Comparison of ENCODE assay signal across 8 cellular contexts in genomic region chr1:3910769-3911520, GRCh38. TPM values are rescaled to one million over a fixed set of nuclear protein-coding genes. Genes with fewer than 3 reads are reported as not detected.
DNase-seq lines count a peak whose midpoint lies in the region; ATAC-seq and TF ChIP-seq lines count a peak whose summit lies in the region.

No MANE protein-coding gene starts in this region.

- no peak overlapping the region for H3K4me3 ChIP-seq in CD8-positive, alpha-beta memory T cell (ENCODE audit: low read length)
- H3K4me3 ChIP-seq in endodermal cell (ENCODE audit: low read length) (peak overlapping the region; percentile 35), mucosa of descending colon (no peak overlapping the region)

- no peaks in the 10 kb centered on the region for H3K36me3 Mint-ChIP-seq in CD8-positive, alpha-beta memory T cell
- H3K36me3 Mint-ChIP-seq in endodermal cell (ENCODE audit: low read depth): no peaks in the 10 kb centered on the region

- no peaks in the 10 kb centered on the region for H3K9me3 Mint-ChIP-seq in CD8-positive, alpha-beta memory T cell
- H3K9me3 Mint-ChIP-seq in endodermal cell: no peaks in the 10 kb centered on the region

- peak overlapping the region in 6 of 7 donors; percentile 3 to 70 (median 61) for H3K4me3 Mint-ChIP-seq in CD8-positive, alpha-beta memory T cell
- H3K4me3 Mint-ChIP-seq in endodermal cell: peak overlapping the region; percentile 43

- 15 to 20% methylated on average over 17 to 33 of the region's 33 CpGs for WGBS in endodermal cell (ENCODE audit: insufficient coverage in 1 of 2, insufficient read length in 1 of 2), 2 experiments

- POLR2A ChIA-PET in CD8-positive, alpha-beta memory T cell (lab: Charles Lee): no interaction called here
- POLR2A ChIA-PET in HEK293T (lab: Yijun Ruan, JAX): no interaction called here

- H3K4me1 Mint-ChIP-seq in CD8-positive, alpha-beta memory T cell: peaks cover 2 to 5% (median 5%) of the 10 kb centered on the region in 3 donors
- peaks cover 7% of the 10 kb centered on the region for H3K4me1 Mint-ChIP-seq in endodermal cell

- H3K27ac ChIP-seq in CD8-positive, alpha-beta memory T cell (ENCODE audit: low read depth, low read length): no peak overlapping the region
- H3K27ac ChIP-seq in endodermal cell (ENCODE audit: low read depth, low read length): no peak overlapping the region

- DNase-seq in CD8-positive, alpha-beta memory T cell: peak; percentile 55 to 79 (median 65)
- DNase-seq in HEK293T (ENCODE audit: extremely low spot score) (peak; percentile 88), NCI-H526 (lab: John Stamatoyannopoulos, UW) (peak; percentile 56 to 93), endodermal cell (peak; percentile 96), mucosa of descending colon (peak; percentile 77 to 85 (median 81))
- peak; percentile 42 to 64 for DNase-seq in activated CD8-positive, alpha-beta memory T cell treated with anti-CD3 and anti-CD28 coated beads for 1 hour (ENCODE audit: extremely low read depth in 1 of 2, low read depth in 1 of 2)
- peak; percentile 35 to 40 for DNase-seq in stimulated activated CD8-positive, alpha-beta memory T cell treated with anti-CD3 and anti-CD28 coated beads, Interleukin-4, amount 100 ng/mL, for 4 hours (ENCODE audit: low read depth in 2 of 2, low spot score in 1 of 2)

- H3K27me3 Mint-ChIP-seq in CD8-positive, alpha-beta memory T cell: peaks cover 7 to 9% of the 10 kb centered on the region in 2 donors
- H3K27me3 Mint-ChIP-seq in endodermal cell (ENCODE audit: insufficient read depth): no peaks in the 10 kb centered on the region

- H3K4me1 ChIP-seq in CD8-positive, alpha-beta memory T cell (ENCODE audit: insufficient read depth, low read length): no peaks in the 10 kb centered on the region
- H3K4me1 ChIP-seq in endodermal cell (ENCODE audit: control insufficient read depth, insufficient read depth, low read length): no peaks in the 10 kb centered on the region
- H3K4me1 ChIP-seq in mucosa of descending colon (ENCODE audit: low read depth): peaks cover 6% of the 10 kb centered on the region

- H3K9me3 ChIP-seq in CD8-positive, alpha-beta memory T cell (ENCODE audit: low read length): no peaks in the 10 kb centered on the region
- H3K9me3 ChIP-seq in endodermal cell (ENCODE audit: control insufficient read depth, low read length): no peaks in the 10 kb centered on the region
- H3K9me3 ChIP-seq in mucosa of descending colon: no peaks in the 10 kb centered on the region

- no peaks in the 10 kb centered on the region for H3K36me3 ChIP-seq in CD8-positive, alpha-beta memory T cell (ENCODE audit: insufficient read depth, low read length)
- H3K36me3 ChIP-seq in endodermal cell (ENCODE audit: control insufficient read depth, insufficient read depth, low read length) (no peaks in the 10 kb centered on the region), mucosa of descending colon (ENCODE audit: low read depth) (no peaks in the 10 kb centered on the region)

- no peaks in the 10 kb centered on the region for H3K27me3 ChIP-seq in CD8-positive, alpha-beta memory T cell (ENCODE audit: insufficient read depth, low read length, poor library complexity, severe bottlenecking)
- no peaks in the 10 kb centered on the region for H3K27me3 ChIP-seq in endodermal cell (ENCODE audit: control insufficient read depth, insufficient read depth, low read length, poor library complexity, severe bottlenecking)

- no peak overlapping the region for H3K9ac ChIP-seq in endodermal cell (ENCODE audit: extremely low read depth, low read length, poor library complexity, severe bottlenecking)

- peak; percentile 89 for ATAC-seq in mucosa of descending colon
- no peak for ATAC-seq in GM21381 (IDR thresholded peaks at IDR 0.05; ENCODE audit: unreplicated experiment)

- CTCF ChIA-PET in CD8-positive, alpha-beta memory T cell (lab: Charles Lee): interaction anchor here (0.7 to 1.6 kb wide), 4 partner anchors 11 to 1363 kb away, joined by 3 read pairs; partner anchors contain the start of gene DFFB
- CTCF ChIA-PET in HEK293T (lab: Yijun Ruan, JAX): interaction anchor here (1.0 kb wide), 1 partner anchor 1834 kb away, joined by 3 read pairs; no protein-coding TSS in a partner anchor

- H3K27ac Mint-ChIP-seq in CD8-positive, alpha-beta memory T cell: peak overlapping the region in 1 of 8 donors; percentile 88
- H3K27ac Mint-ChIP-seq in endodermal cell: no peak overlapping the region

- TF ChIP-seq CTCF in endodermal cell (conservative IDR thresholded peaks at IDR 0.05) (peak; percentile 95), mucosa of descending colon (IDR thresholded peaks at IDR 0.05) (peak; percentile 57)

- intact Hi-C loops in mucosa of descending colon (cut with DNase I, micrococcal nuclease): loop anchor here in 1 of 2 donors (10.0 kb wide), 1 partner anchor 1834 kb away; no protein-coding TSS in a partner anchor

TF ChIP-seq in HEK293T, 16 proteins besides CTCF, POLR2A, EP300 and RAD21:
- TF ChIP-seq FOXM1 (IDR thresholded peaks at IDR 0.05; ENCODE audit: borderline replicate concordance): no peak
- TF ChIP-seq SP1 (IDR thresholded peaks at IDR 0.05): no peak
- no peak for TF ChIP-seq ELF4 (IDR thresholded peaks at IDR 0.05)
- TF ChIP-seq SUZ12 (IDR thresholded peaks at IDR 0.05): no peak
- TF ChIP-seq FOXA1 (IDR thresholded peaks at IDR 0.05): no peak
- no peak for TF ChIP-seq FOXK2 (IDR thresholded peaks at IDR 0.05)
- TF ChIP-seq PKNOX1 (IDR thresholded peaks at IDR 0.05): no peak
- no peak for TF ChIP-seq HDGF (IDR thresholded peaks at IDR 0.05; ENCODE audit: borderline replicate concordance)
- no peak for TF ChIP-seq NFRKB (IDR thresholded peaks at IDR 0.05)
- no peak for TF ChIP-seq BHLHE40 (IDR thresholded peaks at IDR 0.05; ENCODE audit: borderline replicate concordance)
- no peak for TF ChIP-seq LEF1 (IDR thresholded peaks at IDR 0.05; ENCODE audit: borderline replicate concordance)
- no peak for TF ChIP-seq TARDBP (IDR thresholded peaks at IDR 0.05)
- no peak for TF ChIP-seq CTBP1 (IDR thresholded peaks at IDR 0.05; ENCODE audit: borderline replicate concordance)
- no peak for TF ChIP-seq ARNT (IDR thresholded peaks at IDR 0.05)
- TF ChIP-seq L3MBTL2 (conservative IDR thresholded peaks at IDR 0.05): no peak
- no peak for TF ChIP-seq ZNF384 (IDR thresholded peaks at IDR 0.05)

RNA-seq across cellular contexts. Expression of gene C1orf174, which starts 10.9 kb away (rescaled TPM):
- 10 to 100 TPM; 49.7 to 51.8 TPM for total RNA-seq in CD8-positive, alpha-beta memory T cell
- 31.1 TPM for polyA plus RNA-seq in CD8-positive, alpha-beta memory T cell
- total RNA-seq in endodermal cell (10 to 100 TPM; 28.4 to 38.4 TPM), mucosa of descending colon (10 to 100 TPM; 19.3 to 23.7 (median 21.8) TPM)
- 44.2 TPM for polyA plus RNA-seq in endodermal cell (2013, experiment 1 of 2)
- 42.5 TPM for polyA plus RNA-seq in endodermal cell (2013, experiment 2 of 2)

RNA-seq across cellular contexts. Expression of gene DFFB, which starts 53.7 kb away (rescaled TPM):
- total RNA-seq in CD8-positive, alpha-beta memory T cell: 10 to 100 TPM; 10.9 to 14.6 TPM
- 8.3 TPM for polyA plus RNA-seq in CD8-positive, alpha-beta memory T cell
- total RNA-seq in endodermal cell: 1 to 10 TPM; 7.2 to 7.6 TPM
- 6.5 TPM for polyA plus RNA-seq in endodermal cell (2013, experiment 1 of 2)
- polyA plus RNA-seq in endodermal cell (2013, experiment 2 of 2): 6.5 TPM
- total RNA-seq in mucosa of descending colon: 1 to 10 TPM; 7.6 to 9.2 (median 8.4) TPM

RNA-seq across cellular contexts. Expression of gene CEP104, which starts 53.9 kb away (rescaled TPM):
- 10 to 100 TPM; 45.0 to 47.0 TPM for total RNA-seq in CD8-positive, alpha-beta memory T cell
- 29.4 TPM for polyA plus RNA-seq in CD8-positive, alpha-beta memory T cell
- total RNA-seq in endodermal cell: 10 to 100 TPM; 34.2 to 47.5 TPM
- polyA plus RNA-seq in endodermal cell (2013, experiment 1 of 2): 24.2 TPM
- 18.7 TPM for polyA plus RNA-seq in endodermal cell (2013, experiment 2 of 2)
- 10 to 100 TPM; 33.4 to 62.0 (median 36.1) TPM for total RNA-seq in mucosa of descending colon

Comparison
In these comparisons a context has a peak if more than half of its experiments do, and no peak if none do; other contexts are left out.
1. DNase-seq: peak in every context shown above with its lines; median percentile 96 in endodermal cell; 88 in HEK293T; 81 in mucosa of descending colon; 74 in NCI-H526; 65 in CD8-positive, alpha-beta memory T cell; 53 in activated CD8-positive, alpha-beta memory T cell treated with anti-CD3 and anti-CD28 coated beads for 1 hour; 38 in stimulated activated CD8-positive, alpha-beta memory T cell treated with anti-CD3 and anti-CD28 coated beads, Interleukin-4, amount 100 ng/mL, for 4 hours.